19 cellular contexts compared by ENCODE assay signal in genomic region chr1:25958475-25958874, GRCh38. TPM values are rescaled to one million over a fixed set of nuclear protein-coding genes. Genes with fewer than 3 reads are reported as not detected.
DNase-seq lines count a peak whose midpoint lies in the region; ATAC-seq and TF ChIP-seq lines count a peak whose summit lies in the region.
"Had no signal": no experiment of that assay in that cellular context is flagged by ENCODE, and none has a peak within 500 bp of the region (broad histone marks: within the 10 kb centered on the region; RNA-seq: fewer than 3 reads in every experiment).

No MANE protein-coding gene starts in this region.

- POLR2A ChIA-PET in AG04449 (lab: Yijun Ruan, JAX): interaction anchor here (1.2 to 1.4 kb wide), 2 partner anchors 44 to 63 kb away, joined by 4 to 5 read pairs; no protein-coding TSS in a partner anchor

- CTCF ChIA-PET in AG04449 (lab: Yijun Ruan, JAX): interaction anchor here (1.3 kb wide), 1 partner anchor 8 kb away, joined by 5 read pairs; no protein-coding TSS in a partner anchor

- ATAC-seq in HG03025 (IDR thresholded peaks at IDR 0.05; ENCODE audit: low FRiP score, unreplicated experiment) (no peak), GM18861 (IDR thresholded peaks at IDR 0.05; ENCODE audit: unreplicated experiment) (no peak)
- ATAC-seq: Right ventricle myocardium inferior had no signal

- H3K27ac Mint-ChIP-seq in HFFc6: peak overlapping the region; percentile 93
- H3K27ac Mint-ChIP-seq: stimulated activated naive CD8-positive, alpha-beta T cell treated with anti-CD3 and anti-CD28 coated beads, Interleukin-15, Interleukin-2, amounts not matched to agents 100 ng/mL and 50 ng/mL, for 24 hours had no signal

- peak overlapping the region; percentile 78 for H3K4me3 Mint-ChIP-seq in HFFc6
- H3K4me3 Mint-ChIP-seq: H9; stimulated activated naive CD8-positive, alpha-beta T cell treated with anti-CD3 and anti-CD28 coated beads, Interleukin-15, Interleukin-2, amounts not matched to agents 100 ng/mL and 50 ng/mL, for 24 hours had no signal

- peaks cover 55% of the 10 kb centered on the region for H3K36me3 Mint-ChIP-seq in HFFc6 (ENCODE audit: low read depth)

- H3K4me3 ChIP-seq in AG04449 (ENCODE audit: low read depth, low read length): no peak overlapping the region
- H3K4me3 ChIP-seq: prostate gland had no signal

- peaks cover 33% of the 10 kb centered on the region for H3K4me1 Mint-ChIP-seq in HFFc6 (ENCODE audit: low read depth)

- peaks cover 2% of the 10 kb centered on the region; the same call in 1 of the 2 replicates for H3K27me3 Mint-ChIP-seq in HFFc6 (ENCODE audit: insufficient read depth)
- H3K27me3 Mint-ChIP-seq: stimulated activated naive CD8-positive, alpha-beta T cell treated with anti-CD3 and anti-CD28 coated beads, Interleukin-15, Interleukin-2, amounts not matched to agents 100 ng/mL and 50 ng/mL, for 24 hours had no signal

- no peak for TF ChIP-seq CTCF in AG04449 (IDR thresholded peaks at IDR 0.05; ENCODE audit: insufficient read depth, low read length, missing control alignments)
- no peak for TF ChIP-seq CTCF in HFFc6 (IDR thresholded peaks at IDR 0.05)

- peaks cover 4% of the 10 kb centered on the region; the same call in 1 of the 2 replicates for H3K9me3 Mint-ChIP-seq in HFFc6

- peak; percentile 71 for DNase-seq in AG04449 (ENCODE audit: low read depth, low spot score)
- DNase-seq in HFFc6: peak; percentile 90
- peak; percentile 60 for DNase-seq in amniotic epithelial cell (ENCODE audit: low read depth)
- peak; percentile 9 for DNase-seq in glomerular endothelial cell (ENCODE audit: extremely low read depth, low read depth, low spot score)
- DNase-seq in GDM1 (lab: John Stamatoyannopoulos, UW): no peak
- DNase-seq in SKM-1 (lab: John Stamatoyannopoulos, UW; ENCODE audit: unreplicated experiment): no peak
- DNase-seq: amygdala; BE2C; DMS79 treated with DMSO at 0.1 percent for 48 hours; effector CD8-positive, alpha-beta T cell; H9; midbrain; NCI-H1417 treated with DMSO at 0.1 percent for 48 hours; NCI-H526 treated with DMSO at 0.1 percent for 48 hours had no signal

RNA-seq across cellular contexts. Expression of gene PAFAH2, which starts 39.4 kb away (rescaled TPM):
- 10 to 100 TPM in 3 of 6 experiments, 1 to 10 TPM in 3; 9.4 to 14.0 (median 10.0) TPM for total RNA-seq in HFFc6 (2021; fragmentation: NEBNext Ultra II Directional; extraction: Animal tissue kit (Norgen Biotek cat#: 25700))
- total RNA-seq in glomerular endothelial cell: 8.2 and 10.5 TPM in 2 replicates

RNA-seq across cellular contexts. Expression of gene STMN1, which starts 52.3 kb away (rescaled TPM):
- 100 to 1,000 TPM; 201 to 370 (median 342) TPM for total RNA-seq in HFFc6 (2021; fragmentation: NEBNext Ultra II Directional; extraction: Animal tissue kit (Norgen Biotek cat#: 25700))
- total RNA-seq in glomerular endothelial cell: 106 and 163 TPM in 2 replicates

Comparison
In these comparisons a context has a peak if more than half of its experiments do, and no peak if none do; other contexts are left out.
1. DNase-seq: peak in AG04449 (single experiment), HFFc6 (single experiment), amniotic epithelial cell (single experiment) and glomerular endothelial cell (single experiment); none in GDM1 (single experiment) and SKM-1 (single experiment).